ENCODE assay signal across 23 cellular contexts in the genomic region with DNA sequence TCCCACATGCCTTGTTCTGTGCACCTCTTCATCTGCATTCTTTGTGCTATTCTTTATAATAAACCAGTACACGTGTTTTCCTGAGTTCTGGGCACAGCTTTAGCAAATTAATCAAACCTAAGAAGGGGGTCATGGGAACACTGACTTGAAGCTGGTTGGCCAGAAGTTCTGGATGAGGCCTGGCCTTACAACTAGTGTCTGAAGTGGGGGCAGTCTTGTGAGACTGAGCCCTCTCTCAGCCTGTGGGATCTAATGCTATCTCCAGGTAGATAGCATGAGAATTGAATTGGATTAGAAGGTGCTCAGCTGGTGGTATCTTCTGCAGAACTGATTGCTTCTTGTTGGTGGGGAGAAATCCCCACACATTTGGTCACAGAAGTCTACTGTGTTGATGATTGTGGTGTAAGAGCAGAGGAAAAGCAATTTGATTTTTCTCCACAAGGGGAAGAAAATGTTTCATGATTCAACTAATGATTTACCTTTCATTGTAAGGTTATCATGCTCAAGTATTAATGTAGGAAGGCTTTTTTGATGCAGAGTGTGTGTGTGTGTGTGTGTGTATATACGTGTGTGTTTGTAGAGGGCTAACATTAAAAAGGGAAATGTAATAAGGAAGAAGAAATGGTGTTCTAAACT. TPM values are rescaled to one million over a fixed set of nuclear protein-coding genes. Genes with fewer than 3 reads are reported as not detected.
"Had no signal": no experiment of that assay in that cellular context is flagged by ENCODE, and none has a peak within 500 bp of the region (broad histone marks: within the 10 kb centered on the region; RNA-seq: fewer than 3 reads in every experiment).

No MANE protein-coding gene starts in this region.

RNA-seq across cellular contexts. Expression of a gene that starts 25.7 kb away (rescaled TPM):
- total RNA-seq: activated CD4-positive, alpha-beta T cell treated with anti-CD3 and anti-CD28 coated beads, Interleukin-2, amount 10 ng/mL, durations not matched to agents 24 days and 14 days; activated CD8-positive, alpha-beta T cell treated with anti-CD3 and anti-CD28 coated beads for 36 hours; activated naive CD4-positive, alpha-beta T cell treated with anti-CD3 and anti-CD28 coated beads for 36 hours; activated naive CD4-positive, alpha-beta T cell treated with anti-CD3 and anti-CD28 coated beads, Interleukin-2, amount 50 U/mL, for 72 hours; activated T-helper 1 cell treated with anti-CD3 and anti-CD28 coated beads, Interleukin-12 subunit alpha, Interleukin-12 subunit beta, Interleukin-2, Interleukin-4 antibody, amounts not matched to agents 30 ng/mL and 10 ng/mL and 1 ng/mL, durations not matched to agents 14 hours and 24 hours and 36 hours; activated T-helper 17 cell treated with anti-CD3 and anti-CD28 coated beads, Interleukin-2, amount 50 U/mL, for 72 hours; adrenal gland; aorta; astrocyte; body of pancreas; breast epithelium; cardiac septum; chondrocyte; T-helper 17 cell; WTC11 had no signal

RNA-seq across cellular contexts. Expression of a gene that starts 33.6 kb away (rescaled TPM):
- total RNA-seq: activated CD4-positive, alpha-beta memory T cell treated with anti-CD3 and anti-CD28 coated beads for 36 hours; activated CD4-positive, alpha-beta T cell treated with anti-CD3 and anti-CD28 coated beads, Interleukin-2, amount 10 ng/mL, durations not matched to agents 24 days and 14 days; activated CD8-positive, alpha-beta memory T cell treated with anti-CD3 and anti-CD28 coated beads for 36 hours; activated CD8-positive, alpha-beta T cell treated with anti-CD3 and anti-CD28 coated beads for 36 hours; activated naive CD4-positive, alpha-beta T cell treated with anti-CD3 and anti-CD28 coated beads for 36 hours; activated naive CD4-positive, alpha-beta T cell treated with anti-CD3 and anti-CD28 coated beads, Interleukin-2, amount 50 U/mL, for 72 hours; activated naive CD8-positive, alpha-beta T cell treated with anti-CD3 and anti-CD28 coated beads for 36 hours; activated T-cell treated with anti-CD3 and anti-CD28 coated beads, Interleukin-2, amount 50 U/mL, for 4 hours; activated T-cell treated with anti-CD3 and anti-CD28 coated beads, Interleukin-2, amount 50 U/mL, for 72 hours; activated T-helper 1 cell treated with anti-CD3 and anti-CD28 coated beads, Interleukin-12 subunit alpha, Interleukin-12 subunit beta, Interleukin-2, Interleukin-4 antibody, amounts not matched to agents 30 ng/mL and 10 ng/mL and 1 ng/mL, durations not matched to agents 14 hours and 24 hours and 36 hours; activated T-helper 17 cell treated with anti-CD3 and anti-CD28 coated beads, Interleukin-2, amount 50 U/mL, for 72 hours; aorta; astrocyte; body of pancreas; breast epithelium; cardiac septum; chondrocyte; T-cell; T-helper 1 cell treated with Interleukin-12 subunit alpha and Interleukin-12 subunit beta and Interleukin-4 antibody, amounts not matched to agents 30 ng/mL and 1 ng/mL, for 36 hours; T-helper 17 cell; T-helper 2 cell treated with Interferon-gamma antibody and Interleukin-4, amounts not matched to agents 100 ng/mL and 5 ng/mL, for 36 hours; WTC11 had no signal
- polyA plus RNA-seq: aorta had no signal
